15 cellular contexts compared by ENCODE assay signal in the genomic region with DNA sequence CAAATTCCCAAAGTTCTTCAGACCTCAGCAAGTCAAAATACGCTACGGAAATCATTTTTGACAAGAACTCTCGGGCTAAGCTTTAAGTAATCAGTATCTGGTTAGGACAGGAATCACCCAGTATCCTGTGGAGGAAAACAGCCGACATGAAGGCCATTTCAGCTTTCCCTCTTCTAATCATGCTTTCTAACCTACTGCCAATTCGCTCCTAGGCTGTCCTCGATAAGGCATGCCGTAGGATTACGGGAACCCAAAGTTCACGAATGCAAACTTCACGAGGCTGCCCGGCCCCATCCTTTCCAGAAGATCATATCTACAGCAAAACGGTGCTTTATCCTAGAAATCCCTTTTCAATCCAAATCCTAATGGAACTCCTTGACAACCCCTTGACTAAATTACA.
DNase-seq lines count a peak whose midpoint lies in the region; ATAC-seq and TF ChIP-seq lines count a peak whose summit lies in the region.
"Had no signal": no experiment of that assay in that cellular context is flagged by ENCODE, and none has a peak within 500 bp of the region (broad histone marks: within the 10 kb centered on the region; RNA-seq: fewer than 3 reads in every experiment).

No MANE protein-coding gene starts in this region.

- H3K27ac ChIP-seq in SK-N-SH (ENCODE audit: low read depth in 2 of 2, low read length in 1 of 2) (no peak overlapping the region), hepatocyte (no peak overlapping the region), skeletal muscle tissue (ENCODE audit: low read depth, low read length) (peak overlapping the region; percentile 28)
- H3K27ac ChIP-seq: A549, BLaER1, HL-60, SJSA1, VCaP had no signal

- POLR2A ChIA-PET in SK-N-SH (lab: Yijun Ruan, JAX) (no interaction called here), HEK293T (lab: Yijun Ruan, JAX) (no interaction called here)

- no peak for TF ChIP-seq RAD21 in SK-N-SH (IDR thresholded peaks at IDR 0.05; ENCODE audit: low read length)

- no peak overlapping the region for H3K9ac ChIP-seq in SK-N-SH
- H3K9ac ChIP-seq in skeletal muscle tissue (ENCODE audit: low read depth in 1 of 3, low read length in 3 of 3) = peak overlapping the region in 1 of 3 donors; percentile 26
- H3K9ac ChIP-seq: BLaER1 had no signal

- CTCF ChIA-PET in SK-N-SH (lab: Yijun Ruan, JAX) = interaction anchor here (0.6 to 5.1 kb wide), 28 partner anchors 9 to 844 kb away, joined by 3 to 38 read pairs (median 4); no protein-coding TSS in a partner anchor
- CTCF ChIA-PET in HEK293T (lab: Yijun Ruan, JAX) = interaction anchor here (0.6 to 1.3 kb wide), 4 partner anchors 115 to 501 kb away, joined by 3 to 5 read pairs (median 4); no protein-coding TSS in a partner anchor

- H3K9me3 ChIP-seq in SK-N-SH (no peaks in the 10 kb centered on the region), hepatocyte (ENCODE audit: low read depth) (no peaks in the 10 kb centered on the region), skeletal muscle tissue (ENCODE audit: control insufficient read depth in 3 of 3, low read length in 3 of 3) (no peaks in the 10 kb centered on the region), HAP-1 (no peaks in the 10 kb centered on the region; the same call in 1 of the 2 replicates)
- H3K9me3 ChIP-seq: A549, BLaER1, MG63, SJSA1 had no signal

- TF ChIP-seq EP300 in SK-N-SH (IDR thresholded peaks at IDR 0.05; ENCODE audit: borderline replicate concordance in 1 of 2, low read depth in 1 of 2, low read length in 1 of 2) = no peak

- H3F3A ChIP-seq in SK-N-SH (replicated peaks; ENCODE audit: insufficient read depth) = no peaks in the 10 kb centered on the region

- DNase-seq in SK-N-SH (no peak), astrocyte of the spinal cord (ENCODE audit: low read depth, low spot score) (peak; percentile 6), hepatocyte (ENCODE audit: low spot score) (no peak), cortex of kidney (lab: John Stamatoyannopoulos, UW) (no peak), HEK293T (ENCODE audit: extremely low spot score) (no peak), HAP-1 (ENCODE audit: low spot score in 2 of 2) (no peak)
- DNase-seq: MG63, T-helper 17 cell had no signal

- H3K79me2 ChIP-seq in SK-N-SH (ENCODE audit: insufficient read depth) (no peaks in the 10 kb centered on the region), hepatocyte (no peaks in the 10 kb centered on the region)

- H3K4me2 ChIP-seq in SK-N-SH = no peak overlapping the region
- no peak overlapping the region for H3K4me2 ChIP-seq in hepatocyte
- H3K4me2 ChIP-seq: BLaER1 had no signal

- H2AFZ ChIP-seq in SK-N-SH (ENCODE audit: low read depth) (peak overlapping the region; percentile 80), hepatocyte (peak overlapping the region; percentile 73)

- no peaks in the 10 kb centered on the region for H3K9me2 ChIP-seq in SK-N-SH
- no peaks in the 10 kb centered on the region for H3K9me2 ChIP-seq in hepatocyte (replicated peaks; ENCODE audit: insufficient read depth)

- H3K36me3 ChIP-seq in SK-N-SH (replicated peaks in 1 of 2; ENCODE audit: control insufficient read depth in 1 of 2, insufficient read depth in 2 of 2, low read length in 1 of 2) (no peaks in the 10 kb centered on the region), hepatocyte (replicated peaks; ENCODE audit: insufficient read depth, low read depth) (no peaks in the 10 kb centered on the region), skeletal muscle tissue (ENCODE audit: control insufficient read depth in 3 of 3, insufficient read depth in 3 of 3, low read length in 3 of 3) (no peaks in the 10 kb centered on the region), HAP-1 (replicated peaks) (no peaks in the 10 kb centered on the region)
- H3K36me3 ChIP-seq: BLaER1, MG63, SJSA1 had no signal

- H3K4me1 ChIP-seq in SK-N-SH (ENCODE audit: control insufficient read depth in 1 of 2, insufficient read depth in 2 of 2, low read depth in 1 of 2, low read length in 1 of 2) (peaks cover 0 to 2% of the 10 kb centered on the region in 2 experiments; a peak in 2 of 4 replicates), hepatocyte (ENCODE audit: insufficient read depth) (no peaks in the 10 kb centered on the region), skeletal muscle tissue (ENCODE audit: control insufficient read depth in 3 of 3, insufficient read depth in 3 of 3, low read length in 3 of 3) (no peaks in the 10 kb centered on the region), HAP-1 (no peaks in the 10 kb centered on the region; the same call in 1 of the 2 replicates)
- H3K4me1 ChIP-seq: A549, SJSA1 had no signal

- 92% methylated on average over 12 of the region's 12 CpGs for WGBS in SK-N-SH (ENCODE audit: low lambda C conversion rate)
- whole genome bisulfite sequencing in hepatocyte (ENCODE audit: low lambda C conversion rate, missing lambda C conversion rate) = 90% methylated on average over 12 of the region's 12 CpGs

- ATAC-seq in SK-N-SH treated with all-trans-retinoic acid at 6 μM for 48 hours = no peak

- H3K4me3 ChIP-seq in SK-N-SH (ENCODE audit: low read depth in 2 of 2, low read length in 1 of 2) (no peak overlapping the region), astrocyte of the spinal cord (ENCODE audit: low read depth, low read length) (no peak overlapping the region), hepatocyte (no peak overlapping the region), skeletal muscle tissue (ENCODE audit: low read length in 3 of 3) (no peak overlapping the region), HAP-1 (no peak overlapping the region)
- H3K4me3 ChIP-seq: A549, BLaER1, MG63 had no signal

- H3K27me3 ChIP-seq in SK-N-SH (ENCODE audit: insufficient read depth) = no peaks in the 10 kb centered on the region
- H3K27me3 ChIP-seq in hepatocyte = no peaks in the 10 kb centered on the region
- no peaks in the 10 kb centered on the region for H3K27me3 ChIP-seq in skeletal muscle tissue (ENCODE audit: control insufficient read depth in 3 of 3, insufficient read depth in 3 of 3, low read length in 3 of 3)
- H3K27me3 ChIP-seq in HAP-1 (ENCODE audit: low read depth) = no peaks in the 10 kb centered on the region
- H3K27me3 ChIP-seq: BLaER1, MG63, SJSA1 had no signal

- in situ Hi-C loops in astrocyte of the spinal cord (cut with HindIII; ENCODE audit: low sequenced_read_pairs) = no loop called here
- in situ Hi-C loops in HAP-1 (cut with MboI; ENCODE audit: low sequenced_read_pairs) = loop anchor here (10.0 kb wide), 2 partner anchors 124 to 824 kb away; no protein-coding TSS in a partner anchor

- H4K20me1 ChIP-seq in SK-N-SH (ENCODE audit: insufficient read depth) (no peaks in the 10 kb centered on the region), hepatocyte (ENCODE audit: insufficient read depth, poor library complexity, severe bottlenecking) (no peaks in the 10 kb centered on the region)
- H4K20me1 ChIP-seq: BLaER1 had no signal

- TF ChIP-seq CTCF in SK-N-SH (IDR thresholded peaks at IDR 0.05) (no peak), astrocyte of the spinal cord (IDR thresholded peaks at IDR 0.05; ENCODE audit: low read depth, low read length) (no peak), hepatocyte (IDR thresholded peaks at IDR 0.05; ENCODE audit: poor library complexity) (no peak)

TF ChIP-seq in SK-N-SH, 30 proteins besides CTCF, POLR2A, EP300 and RAD21:
- TF ChIP-seq SIN3A (IDR thresholded peaks at IDR 0.05; ENCODE audit: borderline replicate concordance, low read depth, low read length) (no peak), JUND (IDR thresholded peaks at IDR 0.05) (no peak)
- TF ChIP-seq, protein P1, sequence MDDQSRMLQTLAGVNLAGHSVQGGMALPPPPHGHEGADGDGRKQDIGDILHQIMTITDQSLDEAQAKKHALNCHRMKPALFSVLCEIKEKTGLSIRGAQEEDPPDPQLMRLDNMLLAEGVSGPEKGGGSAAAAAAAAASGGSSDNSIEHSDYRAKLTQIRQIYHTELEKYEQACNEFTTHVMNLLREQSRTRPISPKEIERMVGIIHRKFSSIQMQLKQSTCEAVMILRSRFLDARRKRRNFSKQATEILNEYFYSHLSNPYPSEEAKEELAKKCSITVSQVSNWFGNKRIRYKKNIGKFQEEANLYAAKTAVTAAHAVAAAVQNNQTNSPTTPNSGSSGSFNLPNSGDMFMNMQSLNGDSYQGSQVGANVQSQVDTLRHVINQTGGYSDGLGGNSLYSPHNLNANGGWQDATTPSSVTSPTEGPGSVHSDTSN (IDR thresholded peaks at IDR 0.05) = no peak

TF ChIP-seq in SK-N-SH treated with all-trans-retinoic acid at 6 μM for 48 hours, 23 proteins besides CTCF, POLR2A, EP300 and RAD21:
- TF ChIP-seq ZNF8 (CRISPR knock-in tag; IDR thresholded peaks at IDR 0.05) (no peak), BACH2 (CRISPR knock-in tag; IDR thresholded peaks at IDR 0.05; ENCODE audit: borderline replicate concordance) (no peak)
- TF ChIP-seq, protein P2, sequence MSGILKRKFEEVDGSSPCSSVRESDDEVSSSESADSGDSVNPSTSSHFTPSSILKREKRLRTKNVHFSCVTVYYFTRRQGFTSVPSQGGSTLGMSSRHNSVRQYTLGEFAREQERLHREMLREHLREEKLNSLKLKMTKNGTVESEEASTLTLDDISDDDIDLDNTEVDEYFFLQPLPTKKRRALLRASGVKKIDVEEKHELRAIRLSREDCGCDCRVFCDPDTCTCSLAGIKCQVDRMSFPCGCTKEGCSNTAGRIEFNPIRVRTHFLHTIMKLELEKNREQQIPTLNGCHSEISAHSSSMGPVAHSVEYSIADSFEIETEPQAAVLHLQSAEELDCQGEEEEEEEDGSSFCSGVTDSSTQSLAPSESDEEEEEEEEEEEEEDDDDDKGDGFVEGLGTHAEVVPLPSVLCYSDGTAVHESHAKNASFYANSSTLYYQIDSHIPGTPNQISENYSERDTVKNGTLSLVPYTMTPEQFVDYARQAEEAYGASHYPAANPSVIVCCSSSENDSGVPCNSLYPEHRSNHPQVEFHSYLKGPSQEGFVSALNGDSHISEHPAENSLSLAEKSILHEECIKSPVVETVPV (CRISPR knock-in tag; IDR thresholded peaks at IDR 0.05) = no peak
TF ChIP-seq in SK-N-SH treated with all-trans-retinoic acid at 6 μM for 48 hours: peak in this region for 0.

TF ChIP-seq in HEK293T, 16 proteins besides CTCF, POLR2A, EP300 and RAD21:
- TF ChIP-seq ARNT (IDR thresholded peaks at IDR 0.05) (no peak), HDGF (IDR thresholded peaks at IDR 0.05; ENCODE audit: borderline replicate concordance) (no peak), SUZ12 (IDR thresholded peaks at IDR 0.05) (no peak), FOXK2 (IDR thresholded peaks at IDR 0.05) (no peak)
